In the genomic region with DNA sequence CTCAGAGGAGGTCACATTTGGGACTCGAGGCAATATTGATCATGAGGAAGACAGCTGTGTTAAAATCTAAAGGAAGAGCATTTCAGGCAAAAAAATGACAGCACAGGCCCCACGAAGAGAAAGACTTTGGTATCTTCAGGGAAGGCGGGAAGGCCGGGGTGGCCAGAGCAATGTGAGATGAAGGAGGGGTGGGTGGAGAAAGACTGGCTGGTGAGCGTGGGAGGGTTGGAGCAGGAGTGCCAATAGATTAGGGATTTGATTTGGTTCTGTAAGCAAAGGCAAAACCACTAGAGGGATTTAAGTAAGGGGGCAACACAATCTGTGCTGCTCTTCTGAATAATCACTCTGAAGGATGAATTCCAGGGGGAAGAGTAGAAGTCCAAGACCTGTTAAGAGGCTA, we compare ENCODE assay signal across 24 cellular contexts.
"Had no signal": no experiment of that assay in that cellular context is flagged by ENCODE, and none has a peak within 500 bp of the region (broad histone marks: within the 10 kb centered on the region; RNA-seq: fewer than 3 reads in every experiment).

No MANE protein-coding gene starts in this region.

- H3K27ac ChIP-seq: colonic mucosa, esophagus muscularis mucosa, foreskin keratinocyte, gastroesophageal sphincter, heart left ventricle, hepatocyte, left lung, lower lobe of right lung had no signal

- H3K9me3 ChIP-seq: colonic mucosa, esophagus muscularis mucosa, gastroesophageal sphincter, heart left ventricle, left lung, lower lobe of right lung, mucosa of descending colon had no signal

- FAIRE-seq: endothelial cell of umbilical vein, frontal cortex had no signal

- H3K36me3 ChIP-seq: colonic mucosa, esophagus muscularis mucosa, gastroesophageal sphincter, heart left ventricle, left lung, lower lobe of right lung had no signal

- H3K9me3 Mint-ChIP-seq: dendritic cell treated with granulocyte-macrophage colony-stimulating factor and Interleukin-4, amounts not matched to agents 40 ng/mL and 50 ng/mL, for 4 days; effector memory CD8-positive, alpha-beta T cell; immature natural killer cell; mesothelial cell of epicardium; naive B cell; naive thymus-derived CD8-positive, alpha-beta T cell had no signal

- H3K4me3 Mint-ChIP-seq: dendritic cell treated with granulocyte-macrophage colony-stimulating factor and Interleukin-4, amounts not matched to agents 40 ng/mL and 50 ng/mL, for 4 days; effector memory CD8-positive, alpha-beta T cell; immature natural killer cell; mesothelial cell of epicardium; naive thymus-derived CD8-positive, alpha-beta T cell had no signal

- H2AFZ ChIP-seq: hepatocyte had no signal

- H3K4me2 ChIP-seq: hepatocyte had no signal

- H3K79me2 ChIP-seq: hepatocyte had no signal

- H3K36me3 Mint-ChIP-seq: immature natural killer cell; mesothelial cell of epicardium; naive B cell; naive thymus-derived CD8-positive, alpha-beta T cell had no signal

- H3K27me3 ChIP-seq: colonic mucosa, esophagus muscularis mucosa, gastroesophageal sphincter, heart left ventricle, hepatocyte, left lung had no signal

- DNase-seq: colonic mucosa; cortex of kidney; effector CD8-positive, alpha-beta T cell; effector memory CD8-positive, alpha-beta T cell; foreskin keratinocyte; heart left ventricle; hypothalamus; immature natural killer cell; islet precursor cell; left cardiac atrium; left lung; left ventricle myocardium superior; lower lobe of right lung; mesenchymal stem cell; mucosa of descending colon; naive B cell; naive thymus-derived CD8-positive, alpha-beta T cell had no signal

- H3K4me1 ChIP-seq: colonic mucosa, foreskin keratinocyte had no signal

- H3K4me3 ChIP-seq: colonic mucosa, esophagus muscularis mucosa, gastroesophageal sphincter, heart left ventricle, hepatocyte, left lung, lower lobe of right lung, mucosa of descending colon had no signal

- H3K4me1 Mint-ChIP-seq: immature natural killer cell, mesothelial cell of epicardium had no signal

- ATAC-seq: effector memory CD8-positive, alpha-beta T cell; foreskin keratinocyte; gastroesophageal sphincter; heart left ventricle; left cardiac atrium; left lung; left ventricle myocardium superior; lower lobe of right lung; mucosa of descending colon; naive thymus-derived CD8-positive, alpha-beta T cell had no signal

- H3K27ac Mint-ChIP-seq: dendritic cell treated with granulocyte-macrophage colony-stimulating factor and Interleukin-4, amounts not matched to agents 40 ng/mL and 50 ng/mL, for 4 days; effector memory CD8-positive, alpha-beta T cell; immature natural killer cell; mesothelial cell of epicardium; naive B cell; naive thymus-derived CD8-positive, alpha-beta T cell had no signal
